In the genomic region with DNA sequence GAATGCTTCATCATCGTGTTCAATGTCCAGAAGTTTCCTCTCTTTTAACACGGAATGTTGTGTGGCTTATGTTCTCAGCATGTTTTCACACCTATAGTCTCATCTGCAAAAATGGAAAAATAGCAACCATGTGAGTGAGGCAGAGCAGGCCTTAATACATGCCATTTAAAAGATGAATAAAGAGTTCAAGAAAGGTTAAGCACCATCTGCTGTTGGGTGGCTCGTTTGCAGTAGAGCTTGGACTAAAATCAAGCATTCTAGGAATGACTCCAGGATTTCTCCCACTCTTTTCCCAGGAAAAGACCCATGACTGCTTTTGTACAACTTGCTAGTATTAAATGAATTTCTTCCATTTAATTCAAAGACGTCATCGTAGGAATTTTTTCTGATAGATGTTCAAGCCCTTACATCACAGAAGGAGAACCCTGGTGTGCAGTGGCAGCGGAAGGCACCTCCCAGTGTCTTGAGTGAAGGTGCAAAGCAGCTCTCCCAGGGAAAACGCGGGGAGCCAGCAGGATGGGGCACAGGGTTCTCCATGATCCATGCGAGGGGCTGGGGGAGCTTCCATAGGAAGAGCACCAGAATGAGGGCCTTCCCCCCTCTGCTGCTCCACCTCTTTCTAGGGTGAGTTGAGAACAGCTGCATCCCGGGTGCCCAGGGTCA, we compare ENCODE assay signal across 25 cellular contexts. TPM values are rescaled to one million over a fixed set of nuclear protein-coding genes. Genes with fewer than 3 reads are reported as not detected.
DNase-seq lines count a peak whose midpoint lies in the region; ATAC-seq and TF ChIP-seq lines count a peak whose summit lies in the region.
"Had no signal": no experiment of that assay in that cellular context is flagged by ENCODE, and none has a peak within 500 bp of the region (broad histone marks: within the 10 kb centered on the region; RNA-seq: fewer than 3 reads in every experiment).

No MANE protein-coding gene starts in this region.

- peak overlapping the region in 2 of 3 experiments; percentile 90 to 93 for H3K27ac Mint-ChIP-seq in nephron
- H3K27ac Mint-ChIP-seq: activated naive CD8-positive, alpha-beta T cell treated with anti-CD3 and anti-CD28 coated beads, Interleukin-2, amount 10 ng/mL, durations not matched to agents 7 days and 5 days; immature natural killer cell; stimulated activated memory B cell treated with anti-CD40 and anti-IgM and Interleukin-4, amounts not matched to agents 10 μg/mL and 1 μg/mL and 100 μg/mL, for 72 hours; T-helper 2 cell treated with Interferon-gamma antibody and Interleukin-4, amounts not matched to agents 5 μg/mL and 100 μg/mL, for 36 hours had no signal

- peaks cover 0 to 10% (median 0%) of the 10 kb centered on the region in 4 donors for H3K27me3 ChIP-seq in esophagus muscularis mucosa
- H3K27me3 ChIP-seq: BLaER1 treated with 17β-estradiol and CSF1 and Interleukin-3, amounts not matched to agents 10 nM and 100 nM; hepatocyte had no signal

- H3K9me3 ChIP-seq in esophagus muscularis mucosa = no peaks in the 10 kb centered on the region
- H3K9me3 ChIP-seq: lower lobe of right lung, neutrophil, psoas muscle had no signal

- peaks cover 14% of the 10 kb centered on the region for H3K4me1 Mint-ChIP-seq in nephron
- H3K4me1 Mint-ChIP-seq: activated naive CD8-positive, alpha-beta T cell treated with anti-CD3 and anti-CD28 coated beads, Interleukin-2, amount 10 ng/mL, durations not matched to agents 7 days and 5 days; immature natural killer cell; stimulated activated memory B cell treated with anti-CD40 and anti-IgM and Interleukin-4, amounts not matched to agents 10 μg/mL and 1 μg/mL and 100 μg/mL, for 72 hours had no signal

- H3K36me3 ChIP-seq in esophagus muscularis mucosa = no peaks in the 10 kb centered on the region
- H3K36me3 ChIP-seq: BLaER1 treated with 17β-estradiol and CSF1 and Interleukin-3, amounts not matched to agents 10 nM and 100 nM; lower lobe of right lung; neutrophil had no signal

- peaks cover 0 to 5% (median 0%) of the 10 kb centered on the region in 4 donors for H3K4me1 ChIP-seq in esophagus muscularis mucosa
- H3K4me1 ChIP-seq: BLaER1 treated with 17β-estradiol and CSF1 and Interleukin-3, amounts not matched to agents 10 nM and 100 nM; lower lobe of right lung; psoas muscle had no signal

- peak; percentile 15 for DNase-seq in DMS 273 (lab: John Stamatoyannopoulos, UW; ENCODE audit: unreplicated experiment)
- no peak for DNase-seq in DMS 273 treated with DMSO at 0.1 percent for 48 hours (lab: John Stamatoyannopoulos, UW)
- DNase-seq in NCI-H1694 (lab: John Stamatoyannopoulos, UW) = peak; percentile 53
- peak; percentile 84 for DNase-seq in esophagus muscularis mucosa (ENCODE audit: extremely low spot score)
- no peak for DNase-seq in activated CD4-positive, alpha-beta T cell treated with anti-CD3 and anti-CD28 coated beads, Interleukin-2, amount 50 U/mL, for 1 hour
- DNase-seq: activated naive CD8-positive, alpha-beta T cell treated with anti-CD3 and anti-CD28 coated beads, Interleukin-2, amount 10 ng/mL, durations not matched to agents 7 days and 5 days; foreskin fibroblast; immature natural killer cell; lower lobe of right lung; NCI-H1417; psoas muscle; stimulated activated CD4-positive, alpha-beta T cell treated with anti-CD3 and anti-CD28 coated beads, Interleukin-1b, Interleukin-23, amount 100 ng/mL, for 48 hours had no signal

- peaks cover 4% of the 10 kb centered on the region for H3K27me3 Mint-ChIP-seq in nephron (ENCODE audit: low read depth)
- H3K27me3 Mint-ChIP-seq: stimulated activated memory B cell treated with anti-CD40 and anti-IgM and Interleukin-4, amounts not matched to agents 10 μg/mL and 1 μg/mL and 100 μg/mL, for 72 hours had no signal

- H3K36me3 Mint-ChIP-seq in nephron (ENCODE audit: low read depth) = no peaks in the 10 kb centered on the region
- H3K36me3 Mint-ChIP-seq: activated naive CD8-positive, alpha-beta T cell treated with anti-CD3 and anti-CD28 coated beads, Interleukin-2, amount 10 ng/mL, durations not matched to agents 7 days and 5 days; immature natural killer cell; stimulated activated memory B cell treated with anti-CD40 and anti-IgM and Interleukin-4, amounts not matched to agents 10 μg/mL and 1 μg/mL and 100 μg/mL, for 72 hours had no signal

- WGBS in esophagus muscularis mucosa = 48% methylated on average over 9 of the region's 10 CpGs

- ATAC-seq in HG03159 (IDR thresholded peaks at IDR 0.05; ENCODE audit: unreplicated experiment) (no peak), GM21576 (IDR thresholded peaks at IDR 0.05; ENCODE audit: unreplicated experiment) (no peak)
- ATAC-seq: psoas muscle; stimulated activated memory B cell treated with anti-CD40 and anti-IgM and Interleukin-4, amounts not matched to agents 10 μg/mL and 1 μg/mL and 100 μg/mL, for 72 hours had no signal

- H3K4me3 ChIP-seq in esophagus muscularis mucosa = no peak overlapping the region
- H3K4me3 ChIP-seq: BLaER1 treated with 17β-estradiol and CSF1 and Interleukin-3, amounts not matched to agents 10 nM and 100 nM; hepatocyte; lower lobe of right lung; psoas muscle; skin epidermis had no signal

- no peak overlapping the region for H3K4me3 Mint-ChIP-seq in nephron
- H3K4me3 Mint-ChIP-seq: activated naive CD8-positive, alpha-beta T cell treated with anti-CD3 and anti-CD28 coated beads, Interleukin-2, amount 10 ng/mL, durations not matched to agents 7 days and 5 days; immature natural killer cell; stimulated activated memory B cell treated with anti-CD40 and anti-IgM and Interleukin-4, amounts not matched to agents 10 μg/mL and 1 μg/mL and 100 μg/mL, for 72 hours; T-helper 2 cell treated with Interferon-gamma antibody and Interleukin-4, amounts not matched to agents 5 μg/mL and 100 μg/mL, for 36 hours had no signal

- TF ChIP-seq POLR2A in esophagus muscularis mucosa (IDR thresholded peaks at IDR 0.05; ENCODE audit: low read depth) = no peak

- no peak overlapping the region for H3K27ac ChIP-seq in esophagus muscularis mucosa (replicated peaks in 1 of 4)
- H3K27ac ChIP-seq: 22Rv1; BLaER1 treated with 17β-estradiol and CSF1 and Interleukin-3, amounts not matched to agents 10 nM and 100 nM; hepatocyte; lower lobe of right lung; neutrophil; psoas muscle; skin epidermis had no signal

- intact Hi-C loops in esophagus muscularis mucosa (cut with DNase I) = no loop called here

- TF ChIP-seq CTCF in esophagus muscularis mucosa (IDR thresholded peaks at IDR 0.05) (no peak), nephron (IDR thresholded peaks at IDR 0.05; ENCODE audit: unreplicated experiment in 3 of 3) (no peak)

- H3K9me3 Mint-ChIP-seq in nephron = no peaks in the 10 kb centered on the region
- H3K9me3 Mint-ChIP-seq: activated naive CD8-positive, alpha-beta T cell treated with anti-CD3 and anti-CD28 coated beads, Interleukin-2, amount 10 ng/mL, durations not matched to agents 7 days and 5 days; immature natural killer cell; stimulated activated memory B cell treated with anti-CD40 and anti-IgM and Interleukin-4, amounts not matched to agents 10 μg/mL and 1 μg/mL and 100 μg/mL, for 72 hours; T-helper 2 cell treated with Interferon-gamma antibody and Interleukin-4, amounts not matched to agents 5 μg/mL and 100 μg/mL, for 36 hours had no signal

- no peak for TF ChIP-seq EP300 in esophagus muscularis mucosa (IDR thresholded peaks at IDR 0.05)

RNA-seq across cellular contexts. Expression of a gene that starts 9.6 kb away (rescaled TPM):
- under 1 TPM in 1 of 4 donors, not detected in 3; 0.83 TPM for total RNA-seq in esophagus muscularis mucosa
- total RNA-seq: activated naive CD8-positive, alpha-beta T cell treated with anti-CD3 and anti-CD28 coated beads, Interleukin-2, amount 10 ng/mL, durations not matched to agents 7 days and 5 days; H4; hepatocyte; lower lobe of right lung; OCI-LY7; psoas muscle had no signal

RNA-seq across cellular contexts. Expression of a gene that starts 55.0 kb away (rescaled TPM):
- total RNA-seq in esophagus muscularis mucosa = not detected
- total RNA-seq: activated naive CD8-positive, alpha-beta T cell treated with anti-CD3 and anti-CD28 coated beads, Interleukin-2, amount 10 ng/mL, durations not matched to agents 7 days and 5 days; H4; hepatocyte; lower lobe of right lung; OCI-LY7; psoas muscle; temporal lobe had no signal

Comparison
In these comparisons a context has a peak if more than half of its experiments do, and no peak if none do; other contexts are left out.
1. DNase-seq: peak in DMS 273 (single experiment), NCI-H1694 (single experiment) and esophagus muscularis mucosa (single experiment); none in DMS 273 treated with DMSO at 0.1 percent for 48 hours (single experiment) and activated CD4-positive, alpha-beta T cell treated with anti-CD3 and anti-CD28 coated beads, Interleukin-2, amount 50 U/mL, for 1 hour (single experiment).